In the genomic region with DNA sequence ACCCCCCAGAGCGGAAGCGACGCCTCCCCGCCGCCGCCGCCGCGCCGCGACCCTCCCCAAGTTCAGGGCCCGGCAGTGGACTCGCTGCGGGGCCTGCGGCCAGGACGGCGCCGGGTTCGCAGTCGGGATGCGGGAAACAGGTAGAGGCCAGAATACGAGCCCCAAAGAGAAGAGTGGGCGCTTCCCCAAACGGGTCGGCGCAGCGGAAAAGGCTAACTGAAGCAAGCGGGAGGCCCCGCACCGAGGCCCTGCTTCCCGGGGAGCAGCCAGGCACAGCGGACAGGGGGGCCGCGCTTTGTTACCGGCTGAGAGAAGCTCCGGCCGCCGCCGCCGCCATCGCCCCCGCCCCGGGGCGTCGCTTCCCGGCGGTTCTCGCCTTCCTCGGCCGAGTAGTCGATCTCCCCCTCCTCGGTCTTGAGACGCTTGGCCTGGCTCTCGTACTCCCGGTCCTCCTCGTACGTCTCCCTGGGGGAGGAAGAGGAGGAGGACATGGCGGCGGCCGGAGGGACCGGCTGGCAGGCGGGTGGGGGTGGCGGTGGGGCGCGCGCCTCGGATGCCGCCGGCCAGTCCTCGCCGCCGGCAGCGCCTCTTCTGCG, we compare ENCODE assay signal across 1 cellular context.
TF ChIP-seq lines count a peak whose summit lies in the region.

No MANE protein-coding gene starts in this region.

TF ChIP-seq in HepG2, 621 proteins besides CTCF, POLR2A, EP300 and RAD21 (continued from another document and continues in another):
- 0 out of 2 replicates have a peak, but pooled peaks have one; percentile 29 for TF ChIP-seq TBP (CRISPR knock-in tag; IDR thresholded peaks at IDR 0.05)
- no peak; the same call in 1 of the 2 replicates for TF ChIP-seq NFKB2 (CRISPR knock-in tag; IDR thresholded peaks at IDR 0.05; ENCODE audit: borderline replicate concordance)
- TF ChIP-seq ZNF709 (CRISPR knock-in tag; IDR thresholded peaks at IDR 0.05) = no peak
- 0 out of 2 replicates have a peak, but pooled peaks have one; percentile 7 for TF ChIP-seq ZNF331 (CRISPR knock-in tag; IDR thresholded peaks at IDR 0.05)
- TF ChIP-seq, protein P1, sequence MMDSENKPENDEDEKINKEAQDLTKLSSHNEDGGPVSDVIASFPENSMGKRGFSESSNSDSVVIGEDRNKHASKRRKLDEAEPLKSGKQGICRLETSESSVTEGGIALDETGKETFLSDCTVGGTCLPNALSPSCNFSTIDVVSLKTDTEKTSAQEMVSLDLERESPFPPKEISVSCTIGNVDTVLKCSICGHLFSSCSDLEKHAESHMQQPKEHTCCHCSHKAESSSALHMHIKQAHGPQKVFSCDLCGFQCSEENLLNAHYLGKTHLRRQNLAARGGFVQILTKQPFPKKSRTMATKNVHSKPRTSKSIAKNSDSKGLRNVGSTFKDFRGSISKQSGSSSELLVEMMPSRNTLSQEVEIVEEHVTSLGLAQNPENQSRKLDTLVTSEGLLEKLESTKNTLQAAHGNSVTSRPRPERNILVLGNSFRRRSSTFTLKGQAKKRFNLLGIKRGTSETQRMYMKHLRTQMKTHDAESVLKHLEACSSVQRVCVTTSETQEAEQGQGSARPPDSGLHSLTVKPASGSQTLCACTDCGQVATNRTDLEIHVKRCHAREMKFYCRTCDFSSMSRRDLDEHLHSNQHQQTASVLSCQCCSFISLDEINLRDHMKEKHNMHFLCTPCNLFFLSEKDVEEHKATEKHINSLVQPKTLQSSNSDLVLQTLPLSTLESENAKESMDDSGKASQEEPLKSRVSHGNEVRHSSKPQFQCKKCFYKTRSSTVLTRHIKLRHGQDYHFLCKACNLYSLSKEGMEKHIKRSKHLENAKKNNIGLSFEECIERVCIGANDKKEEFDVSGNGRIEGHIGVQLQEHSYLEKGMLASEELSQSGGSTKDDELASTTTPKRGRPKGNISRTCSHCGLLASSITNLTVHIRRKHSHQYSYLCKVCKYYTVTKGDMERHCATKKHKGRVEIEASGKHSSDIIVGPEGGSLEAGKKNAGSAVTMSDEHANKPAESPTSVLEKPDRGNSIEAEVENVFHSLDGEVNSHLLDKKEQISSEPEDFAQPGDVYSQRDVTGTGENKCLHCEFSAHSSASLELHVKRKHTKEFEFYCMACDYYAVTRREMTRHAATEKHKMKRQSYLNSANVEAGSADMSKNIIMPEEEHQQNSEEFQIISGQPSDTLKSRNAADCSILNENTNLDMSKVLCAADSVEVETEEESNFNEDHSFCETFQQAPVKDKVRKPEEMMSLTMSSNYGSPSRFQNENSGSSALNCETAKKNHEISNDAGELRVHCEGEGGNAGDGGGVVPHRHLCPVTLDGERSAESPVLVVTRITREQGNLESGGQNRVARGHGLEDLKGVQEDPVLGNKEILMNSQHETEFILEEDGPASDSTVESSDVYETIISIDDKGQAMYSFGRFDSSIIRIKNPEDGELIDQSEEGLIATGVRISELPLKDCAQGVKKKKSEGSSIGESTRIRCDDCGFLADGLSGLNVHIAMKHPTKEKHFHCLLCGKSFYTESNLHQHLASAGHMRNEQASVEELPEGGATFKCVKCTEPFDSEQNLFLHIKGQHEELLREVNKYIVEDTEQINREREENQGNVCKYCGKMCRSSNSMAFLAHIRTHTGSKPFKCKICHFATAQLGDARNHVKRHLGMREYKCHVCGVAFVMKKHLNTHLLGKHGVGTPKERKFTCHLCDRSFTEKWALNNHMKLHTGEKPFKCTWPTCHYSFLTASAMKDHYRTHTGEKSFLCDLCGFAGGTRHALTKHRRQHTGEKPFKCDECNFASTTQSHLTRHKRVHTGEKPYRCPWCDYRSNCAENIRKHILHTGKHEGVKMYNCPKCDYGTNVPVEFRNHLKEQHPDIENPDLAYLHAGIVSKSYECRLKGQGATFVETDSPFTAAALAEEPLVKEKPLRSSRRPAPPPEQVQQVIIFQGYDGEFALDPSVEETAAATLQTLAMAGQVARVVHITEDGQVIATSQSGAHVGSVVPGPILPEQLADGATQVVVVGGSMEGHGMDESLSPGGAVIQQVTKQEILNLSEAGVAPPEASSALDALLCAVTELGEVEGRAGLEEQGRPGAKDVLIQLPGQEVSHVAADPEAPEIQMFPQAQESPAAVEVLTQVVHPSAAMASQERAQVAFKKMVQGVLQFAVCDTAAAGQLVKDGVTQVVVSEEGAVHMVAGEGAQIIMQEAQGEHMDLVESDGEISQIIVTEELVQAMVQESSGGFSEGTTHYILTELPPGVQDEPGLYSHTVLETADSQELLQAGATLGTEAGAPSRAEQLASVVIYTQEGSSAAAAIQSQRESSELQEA (CRISPR knock-in tag; IDR thresholded peaks at IDR 0.05; ENCODE audit: not compliant biosample characterization) = no peak
- no peak for TF ChIP-seq ZFP36 (IDR thresholded peaks at IDR 0.05; ENCODE audit: borderline replicate concordance, low read depth, low read length, partially characterized antibody)
- 0 out of 2 replicates have a peak, but pooled peaks have one; percentile 27 for TF ChIP-seq GABPB1 (CRISPR knock-in tag; IDR thresholded peaks at IDR 0.05)
- peak; percentile 70; the same call in 1 of the 2 replicates for TF ChIP-seq ZNF367 (CRISPR knock-in tag; IDR thresholded peaks at IDR 0.05; ENCODE audit: borderline replicate concordance)
- peak; percentile 12; the same call in 1 of the 2 replicates for TF ChIP-seq ZNF605 (CRISPR knock-in tag; IDR thresholded peaks at IDR 0.05)
- TF ChIP-seq YY1 (IDR thresholded peaks at IDR 0.05; ENCODE audit: insufficient read depth, insufficient replicate concordance, low read depth, low read length) = no peak
- 0 out of 2 replicates have a peak, but pooled peaks have one; percentile 42 for TF ChIP-seq ARNTL (CRISPR knock-in tag; IDR thresholded peaks at IDR 0.05)
- TF ChIP-seq, protein P2, sequence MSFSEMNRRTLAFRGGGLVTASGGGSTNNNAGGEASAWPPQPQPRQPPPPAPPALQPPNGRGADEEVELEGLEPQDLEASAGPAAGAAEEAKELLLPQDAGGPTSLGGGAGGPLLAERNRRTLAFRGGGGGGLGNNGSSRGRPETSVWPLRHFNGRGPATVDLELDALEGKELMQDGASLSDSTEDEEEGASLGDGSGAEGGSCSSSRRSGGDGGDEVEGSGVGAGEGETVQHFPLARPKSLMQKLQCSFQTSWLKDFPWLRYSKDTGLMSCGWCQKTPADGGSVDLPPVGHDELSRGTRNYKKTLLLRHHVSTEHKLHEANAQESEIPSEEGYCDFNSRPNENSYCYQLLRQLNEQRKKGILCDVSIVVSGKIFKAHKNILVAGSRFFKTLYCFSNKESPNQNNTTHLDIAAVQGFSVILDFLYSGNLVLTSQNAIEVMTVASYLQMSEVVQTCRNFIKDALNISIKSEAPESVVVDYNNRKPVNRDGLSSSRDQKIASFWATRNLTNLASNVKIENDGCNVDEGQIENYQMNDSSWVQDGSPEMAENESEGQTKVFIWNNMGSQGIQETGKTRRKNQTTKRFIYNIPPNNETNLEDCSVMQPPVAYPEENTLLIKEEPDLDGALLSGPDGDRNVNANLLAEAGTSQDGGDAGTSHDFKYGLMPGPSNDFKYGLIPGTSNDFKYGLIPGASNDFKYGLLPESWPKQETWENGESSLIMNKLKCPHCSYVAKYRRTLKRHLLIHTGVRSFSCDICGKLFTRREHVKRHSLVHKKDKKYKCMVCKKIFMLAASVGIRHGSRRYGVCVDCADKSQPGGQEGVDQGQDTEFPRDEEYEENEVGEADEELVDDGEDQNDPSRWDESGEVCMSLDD (CRISPR knock-in tag; IDR thresholded peaks at IDR 0.05; ENCODE audit: borderline replicate concordance) = no peak
- TF ChIP-seq ZNF737 (CRISPR knock-in tag; IDR thresholded peaks at IDR 0.05; ENCODE audit: borderline replicate concordance) = no peak
- TF ChIP-seq EED (CRISPR knock-in tag; IDR thresholded peaks at IDR 0.05) = peak; percentile 67; the same call in 1 of the 2 replicates
- no peak for TF ChIP-seq ZNF775 (CRISPR knock-in tag; IDR thresholded peaks at IDR 0.05; ENCODE audit: borderline replicate concordance)
- TF ChIP-seq FOXK1 (CRISPR knock-in tag; IDR thresholded peaks at IDR 0.05; ENCODE audit: borderline replicate concordance, low read depth) = no peak
- TF ChIP-seq NR2F2 (IDR thresholded peaks at IDR 0.05; ENCODE audit: borderline replicate concordance, low read depth) = peak; percentile 50; the same call in 1 of the 2 replicates
- peak; percentile 44; the same call in 1 of the 2 replicates for TF ChIP-seq ZNF570 (CRISPR knock-in tag; IDR thresholded peaks at IDR 0.05; ENCODE audit: borderline replicate concordance)
- no peak for TF ChIP-seq ZNF350 (CRISPR knock-in tag; IDR thresholded peaks at IDR 0.05; ENCODE audit: borderline replicate concordance, low read depth)
- TF ChIP-seq, protein P3, sequence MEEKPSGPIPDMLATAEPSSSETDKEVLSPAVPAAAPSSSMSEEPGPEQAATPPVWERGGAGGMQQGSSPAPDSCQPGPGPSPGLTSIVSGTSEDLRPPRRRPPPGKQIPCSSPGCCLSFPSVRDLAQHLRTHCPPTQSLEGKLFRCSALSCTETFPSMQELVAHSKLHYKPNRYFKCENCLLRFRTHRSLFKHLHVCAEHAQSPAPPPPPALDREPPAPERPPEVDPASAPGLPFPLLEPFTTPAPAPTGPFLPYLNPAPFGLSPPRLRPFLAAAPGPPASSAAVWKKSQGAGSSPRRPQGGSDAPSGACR (CRISPR knock-in tag; IDR thresholded peaks at IDR 0.05) = no peak
- peak; percentile 53; the same call in 1 of the 2 replicates for TF ChIP-seq ZNF430 (CRISPR knock-in tag; IDR thresholded peaks at IDR 0.05)
- TF ChIP-seq, protein P4, sequence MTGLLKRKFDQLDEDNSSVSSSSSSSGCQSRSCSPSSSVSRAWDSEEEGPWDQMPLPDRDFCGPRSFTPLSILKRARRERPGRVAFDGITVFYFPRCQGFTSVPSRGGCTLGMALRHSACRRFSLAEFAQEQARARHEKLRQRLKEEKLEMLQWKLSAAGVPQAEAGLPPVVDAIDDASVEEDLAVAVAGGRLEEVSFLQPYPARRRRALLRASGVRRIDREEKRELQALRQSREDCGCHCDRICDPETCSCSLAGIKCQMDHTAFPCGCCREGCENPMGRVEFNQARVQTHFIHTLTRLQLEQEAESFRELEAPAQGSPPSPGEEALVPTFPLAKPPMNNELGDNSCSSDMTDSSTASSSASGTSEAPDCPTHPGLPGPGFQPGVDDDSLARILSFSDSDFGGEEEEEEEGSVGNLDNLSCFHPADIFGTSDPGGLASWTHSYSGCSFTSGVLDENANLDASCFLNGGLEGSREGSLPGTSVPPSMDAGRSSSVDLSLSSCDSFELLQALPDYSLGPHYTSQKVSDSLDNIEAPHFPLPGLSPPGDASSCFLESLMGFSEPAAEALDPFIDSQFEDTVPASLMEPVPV (CRISPR knock-in tag; IDR thresholded peaks at IDR 0.05) = no peak
- peak; percentile 27; the same call in 1 of the 2 replicates for TF ChIP-seq ZNF138 (CRISPR knock-in tag; IDR thresholded peaks at IDR 0.05; ENCODE audit: low read depth)
- peak; percentile 31; the same call in 1 of the 2 replicates for TF ChIP-seq MEIS2 (CRISPR knock-in tag; IDR thresholded peaks at IDR 0.05)
- TF ChIP-seq, protein P5, sequence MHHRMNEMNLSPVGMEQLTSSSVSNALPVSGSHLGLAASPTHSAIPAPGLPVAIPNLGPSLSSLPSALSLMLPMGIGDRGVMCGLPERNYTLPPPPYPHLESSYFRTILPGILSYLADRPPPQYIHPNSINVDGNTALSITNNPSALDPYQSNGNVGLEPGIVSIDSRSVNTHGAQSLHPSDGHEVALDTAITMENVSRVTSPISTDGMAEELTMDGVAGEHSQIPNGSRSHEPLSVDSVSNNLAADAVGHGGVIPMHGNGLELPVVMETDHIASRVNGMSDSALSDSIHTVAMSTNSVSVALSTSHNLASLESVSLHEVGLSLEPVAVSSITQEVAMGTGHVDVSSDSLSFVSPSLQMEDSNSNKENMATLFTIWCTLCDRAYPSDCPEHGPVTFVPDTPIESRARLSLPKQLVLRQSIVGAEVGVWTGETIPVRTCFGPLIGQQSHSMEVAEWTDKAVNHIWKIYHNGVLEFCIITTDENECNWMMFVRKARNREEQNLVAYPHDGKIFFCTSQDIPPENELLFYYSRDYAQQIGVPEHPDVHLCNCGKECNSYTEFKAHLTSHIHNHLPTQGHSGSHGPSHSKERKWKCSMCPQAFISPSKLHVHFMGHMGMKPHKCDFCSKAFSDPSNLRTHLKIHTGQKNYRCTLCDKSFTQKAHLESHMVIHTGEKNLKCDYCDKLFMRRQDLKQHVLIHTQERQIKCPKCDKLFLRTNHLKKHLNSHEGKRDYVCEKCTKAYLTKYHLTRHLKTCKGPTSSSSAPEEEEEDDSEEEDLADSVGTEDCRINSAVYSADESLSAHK (CRISPR knock-in tag; IDR thresholded peaks at IDR 0.05; ENCODE audit: borderline replicate concordance) = no peak
- TF ChIP-seq ZC3H13 (CRISPR knock-in tag; IDR thresholded peaks at IDR 0.05) = peak; percentile 16; the same call in 1 of the 2 replicates
- no peak for TF ChIP-seq GTF2F1 (IDR thresholded peaks at IDR 0.05; ENCODE audit: low read length)
- TF ChIP-seq, protein P6, sequence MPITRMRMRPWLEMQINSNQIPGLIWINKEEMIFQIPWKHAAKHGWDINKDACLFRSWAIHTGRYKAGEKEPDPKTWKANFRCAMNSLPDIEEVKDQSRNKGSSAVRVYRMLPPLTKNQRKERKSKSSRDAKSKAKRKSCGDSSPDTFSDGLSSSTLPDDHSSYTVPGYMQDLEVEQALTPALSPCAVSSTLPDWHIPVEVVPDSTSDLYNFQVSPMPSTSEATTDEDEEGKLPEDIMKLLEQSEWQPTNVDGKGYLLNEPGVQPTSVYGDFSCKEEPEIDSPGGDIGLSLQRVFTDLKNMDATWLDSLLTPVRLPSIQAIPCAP (CRISPR knock-in tag; IDR thresholded peaks at IDR 0.05; ENCODE audit: low read depth) = peak; percentile 60; the same call in 1 of the 2 replicates
- peak; percentile 63; the same call in 1 of the 2 replicates for TF ChIP-seq ZNF891 (CRISPR knock-in tag; IDR thresholded peaks at IDR 0.05)
- peak; percentile 69 for TF ChIP-seq SRSF1 (optimal IDR thresholded peaks at IDR 0.05; ENCODE audit: low read depth, low read length)
- TF ChIP-seq SPEN (CRISPR knock-in tag; IDR thresholded peaks at IDR 0.05; ENCODE audit: low read depth) = no peak
- peak; percentile 3; the same call in 1 of the 2 replicates for TF ChIP-seq ZNF343 (CRISPR knock-in tag; IDR thresholded peaks at IDR 0.05)
- peak; percentile 79 for TF ChIP-seq ZNF235 (CRISPR knock-in tag; IDR thresholded peaks at IDR 0.05; ENCODE audit: borderline replicate concordance)
- 0 out of 2 replicates have a peak, but pooled peaks have one; percentile 23 for TF ChIP-seq ZNF160 (CRISPR knock-in tag; IDR thresholded peaks at IDR 0.05)
- TF ChIP-seq NBN (conservative IDR thresholded peaks at IDR 0.05) = no peak
- no peak for TF ChIP-seq ZNF446 (CRISPR knock-in tag; IDR thresholded peaks at IDR 0.05)
- no peak for TF ChIP-seq CREB1 (IDR thresholded peaks at IDR 0.05)
- no peak for TF ChIP-seq CREB1 (CRISPR knock-in tag; IDR thresholded peaks at IDR 0.05)
- peak; percentile 48; the same call in 1 of the 2 replicates for TF ChIP-seq ZNF232 (CRISPR knock-in tag; IDR thresholded peaks at IDR 0.05; ENCODE audit: borderline replicate concordance)
- TF ChIP-seq CREM (IDR thresholded peaks at IDR 0.05) = no peak
- no peak for TF ChIP-seq CREM (CRISPR knock-in tag; IDR thresholded peaks at IDR 0.05)
- no peak for TF ChIP-seq ELF1 (CRISPR knock-in tag; IDR thresholded peaks at IDR 0.05)
- TF ChIP-seq AGO1 (IDR thresholded peaks at IDR 0.05; ENCODE audit: low read depth, low read length, poor library complexity, severe bottlenecking) = peak; percentile 48
